In the genomic region with DNA sequence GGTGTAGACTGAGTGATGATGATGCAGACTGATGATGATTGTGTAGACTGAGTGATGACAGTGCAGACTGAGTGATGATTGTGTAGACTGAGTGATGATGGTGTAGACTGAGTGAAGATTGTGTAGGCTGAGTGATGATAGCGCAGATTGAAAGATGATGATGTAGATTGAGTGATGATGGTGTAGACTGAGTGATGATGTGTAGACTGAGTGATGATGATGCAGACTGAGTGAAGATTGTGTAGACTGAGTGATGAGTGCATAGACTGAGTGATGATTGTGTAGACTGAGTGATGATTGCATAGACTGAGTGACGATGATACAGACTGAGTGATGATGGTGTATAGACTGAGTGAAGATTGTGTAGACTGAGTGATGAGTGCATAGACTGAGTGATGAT, we compare ENCODE assay signal across 19 cellular contexts. TPM values are rescaled to one million over a fixed set of nuclear protein-coding genes. Genes with fewer than 3 reads are reported as not detected.
A peak's percentile ranks its signal among the peaks of the same experiment; 100 is the strongest.
DNase-seq lines count a peak whose midpoint lies in the region; ATAC-seq, FAIRE-seq and TF ChIP-seq lines count a peak whose summit lies in the region.
"Had no signal": no experiment of that assay in that cellular context is flagged by ENCODE, and none has a peak within 500 bp of the region (broad histone marks: within the 10 kb centered on the region; RNA-seq: fewer than 3 reads in every experiment).

No MANE protein-coding gene starts in this region.

- 55% methylated on average over 2 of the region's 2 CpGs for WGBS in HepG2 (ENCODE audit: low lambda C conversion rate)
- 79% methylated on average over 2 of the region's 2 CpGs for WGBS in right lobe of liver (ENCODE audit: insufficient coverage, low coverage, low lambda C conversion rate, missing lambda C conversion rate)
- 78 to 100% methylated on average over 1 to 2 of the region's 2 CpGs for WGBS in H1 (ENCODE audit: extremely low coverage in 1 of 2, insufficient coverage in 1 of 2, insufficient read length in 1 of 2, insufficient replicate concordance in 2 of 2, low coverage in 1 of 2, low lambda C conversion rate in 2 of 2, missing lambda C conversion rate in 1 of 2), 2 experiments
- 63 to 64% methylated on average over 2 of the region's 2 CpGs for WGBS in GM23248 (ENCODE audit: low coverage in 1 of 2, low lambda C conversion rate in 2 of 2, missing lambda C conversion rate in 2 of 2), 2 experiments

- no peak overlapping the region for H4K5ac ChIP-seq in H1 (ENCODE audit: insufficient read length, low read depth, low read length)

- H2AFZ ChIP-seq in HepG2 (ENCODE audit: low read length) (no peak overlapping the region), H1 (ENCODE audit: low read length) (no peak overlapping the region), GM23248 (no peak overlapping the region)

- no peak for ATAC-seq in HepG2
- no peak for ATAC-seq in right lobe of liver
- no peak for ATAC-seq in HG02588 (IDR thresholded peaks at IDR 0.05; ENCODE audit: unreplicated experiment)
- no peak for ATAC-seq in sciatic nerve
- ATAC-seq in GM18873 (IDR thresholded peaks at IDR 0.05; ENCODE audit: low FRiP score, unreplicated experiment): no peak
- ATAC-seq: CD8-positive, alpha-beta T cell had no signal

- FAIRE-seq in HepG2 (lab: Jason Lieb, UNC): no peak
- FAIRE-seq in H1 (lab: Jason Lieb, UNC): no peak
- FAIRE-seq: GM18507, H54 had no signal

- no peak overlapping the region for H2BK120ac ChIP-seq in H1 (replicated peaks; ENCODE audit: low read depth, low read length)

- no peaks in the 10 kb centered on the region for H3K9me2 ChIP-seq in GM23248 (ENCODE audit: insufficient read depth)

- no peak overlapping the region for H2BK20ac ChIP-seq in H1 (ENCODE audit: low read length)

- no peak overlapping the region for H3K14ac ChIP-seq in H1 (ENCODE audit: insufficient read length)

- DNase-seq in HepG2 (ENCODE audit: low spot score) (no peak), right lobe of liver (no peak), RKO (ENCODE audit: low spot score) (peak; percentile 17), H1 (ENCODE audit: low read depth in 1 of 2, low spot score in 2 of 2) (no peak), sciatic nerve (ENCODE audit: low spot score) (no peak), GM23248 (no peak)
- DNase-seq: Calu3; CD8-positive, alpha-beta T cell; DMS79 treated with DMSO at 0.1 percent for 48 hours; GF-D8; HCEC 1CT; IMR-90; Karpas-422; KBM-7 had no signal

- H3K23me2 ChIP-seq in H1 (ENCODE audit: low read depth, low read length): peaks cover 5% of the 10 kb centered on the region; the same call in 1 of the 2 replicates

- no peak overlapping the region for H3K9ac ChIP-seq in HepG2 (ENCODE audit: insufficient read depth, low read depth, low read length)
- H3K9ac ChIP-seq in H1 (replicated peaks in 1 of 4; ENCODE audit: extremely low read depth in 1 of 4, low read depth in 3 of 4, low read length in 3 of 4): no peak overlapping the region; a peak in 1 of 7 replicates
- H3K9ac ChIP-seq in GM23248: no peak overlapping the region
- H3K9ac ChIP-seq: BLaER1 treated with 17β-estradiol and CSF1 and Interleukin-3, amounts not matched to agents 10 nM and 100 nM had no signal

- POLR2A ChIA-PET in HepG2 (lab: Yijun Ruan, JAX): no interaction called here
- POLR2A ChIA-PET in H1 (lab: Charles Lee; ENCODE audit: partially characterized antibody): no interaction called here

- H3K56ac ChIP-seq in H1 (replicated peaks; ENCODE audit: insufficient read length, low read depth, low read length): no peak overlapping the region

- H2BK12ac ChIP-seq in H1 (ENCODE audit: low read depth, low read length): no peak overlapping the region

- H3K27me3 ChIP-seq in HepG2 (ENCODE audit: control insufficient read depth in 1 of 2, insufficient read depth in 2 of 2, low read length in 2 of 2): peaks cover 0 to 1% of the 10 kb centered on the region in 2 experiments; a peak in 1 of 5 replicates
- H3K27me3 ChIP-seq in right lobe of liver: no peaks in the 10 kb centered on the region
- no peaks in the 10 kb centered on the region; a peak in 2 of 7 replicates for H3K27me3 ChIP-seq in H1 (replicated peaks in 1 of 4; ENCODE audit: control insufficient read depth in 3 of 4, extremely low read depth in 1 of 4, insufficient read depth in 3 of 4, low read length in 3 of 4)
- no peaks in the 10 kb centered on the region for H3K27me3 ChIP-seq in GM23248 (replicated peaks; ENCODE audit: insufficient read depth)
- H3K27me3 ChIP-seq: BLaER1 treated with 17β-estradiol and CSF1 and Interleukin-3, amounts not matched to agents 10 nM and 100 nM had no signal

- no peaks in the 10 kb centered on the region; the same call in 1 of the 2 replicates for H3K9me3 ChIP-seq in HepG2 (ENCODE audit: low read length)
- H3K9me3 ChIP-seq in right lobe of liver: no peaks in the 10 kb centered on the region
- H3K9me3 ChIP-seq in H1 (ENCODE audit: insufficient read depth in 2 of 2, low read depth in 1 of 2, low read length in 1 of 2): 0 out of 4 replicates have a peak, but pooled peaks cover 0 to 3% of the 10 kb centered on the region in 2 experiments
- no peaks in the 10 kb centered on the region for H3K9me3 ChIP-seq in GM23248 (ENCODE audit: low read depth)

- no peak overlapping the region for H3K4ac ChIP-seq in H1 (replicated peaks; ENCODE audit: insufficient read length, low read depth, low read length)

- H3K23ac ChIP-seq in H1 (ENCODE audit: insufficient read length): no peak overlapping the region

- H3K18ac ChIP-seq in H1 (ENCODE audit: extremely low read depth, low read length): no peak overlapping the region

- no peak for TF ChIP-seq POLR2A in HepG2 (IDR thresholded peaks at IDR 0.05; ENCODE audit: insufficient read depth in 1 of 2, low read depth in 2 of 2, low read length in 2 of 2)
- TF ChIP-seq POLR2A in right lobe of liver (IDR thresholded peaks at IDR 0.05): no peak
- no peak for TF ChIP-seq POLR2A in H1 (IDR thresholded peaks at IDR 0.05; ENCODE audit: control extremely low read depth in 1 of 2, low read depth in 2 of 2, low read length in 2 of 2)

- H4K20me1 ChIP-seq in HepG2 (ENCODE audit: insufficient read depth, low read length): no peaks in the 10 kb centered on the region
- peaks cover 0 to 4% of the 10 kb centered on the region in 2 experiments for H4K20me1 ChIP-seq in H1 (replicated peaks in 1 of 2; ENCODE audit: control insufficient read depth in 1 of 2, insufficient read depth in 2 of 2, low read length in 2 of 2)
- no peaks in the 10 kb centered on the region for H4K20me1 ChIP-seq in GM23248 (ENCODE audit: insufficient read depth)
- H4K20me1 ChIP-seq: BLaER1 treated with 17β-estradiol and CSF1 and Interleukin-3, amounts not matched to agents 10 nM and 100 nM had no signal

- no TSS peak for BruUV-seq in HepG2 (replicated peaks; lab: Mats Ljungman, UMichigan)

- no peak overlapping the region for H3K4me3 ChIP-seq in HepG2 (replicated peaks in 1 of 3; ENCODE audit: insufficient read depth in 1 of 3, low read depth in 2 of 3, low read length in 3 of 3)
- no peak overlapping the region for H3K4me3 ChIP-seq in right lobe of liver
- no peak overlapping the region for H3K4me3 ChIP-seq in H1 (ENCODE audit: extremely low read depth in 1 of 4, insufficient read depth in 2 of 4, low read depth in 3 of 4, low read length in 4 of 4)
- H3K4me3 ChIP-seq in GM23248: no peak overlapping the region
- H3K4me3 ChIP-seq: BLaER1 treated with 17β-estradiol and CSF1 and Interleukin-3, amounts not matched to agents 10 nM and 100 nM had no signal

- H3K4me1 ChIP-seq in HepG2 (ENCODE audit: insufficient read depth, low read length): 0 out of 2 replicates have a peak, but pooled peaks cover 6% of the 10 kb centered on the region
- H3K4me1 ChIP-seq in right lobe of liver: no peaks in the 10 kb centered on the region
- no peaks in the 10 kb centered on the region for H3K4me1 ChIP-seq in H1 (replicated peaks in 1 of 4; ENCODE audit: control insufficient read depth in 3 of 4, insufficient read depth in 4 of 4, low read length in 3 of 4)
- no peaks in the 10 kb centered on the region for H3K4me1 ChIP-seq in GM23248 (ENCODE audit: insufficient read depth)
- H3K4me1 ChIP-seq: BLaER1 treated with 17β-estradiol and CSF1 and Interleukin-3, amounts not matched to agents 10 nM and 100 nM had no signal

- no peak overlapping the region for H2BK5ac ChIP-seq in H1 (ENCODE audit: low read depth, low read length)

- CTCF ChIA-PET in HepG2 (lab: Yijun Ruan, JAX; ENCODE audit: low intra/inter-chr PET ratio, low total read pairs): no interaction called here
- CTCF ChIA-PET in H1 (lab: Charles Lee; ENCODE audit: partially characterized antibody): interaction anchor here (0.7 kb wide), 1 partner anchor 11 kb away, joined by 3 read pairs; no protein-coding TSS in a partner anchor

- TF ChIP-seq CTCF in HepG2 (CRISPR knock-in tag; IDR thresholded peaks at IDR 0.05): no peak
- no peak for TF ChIP-seq CTCF in right lobe of liver (IDR thresholded peaks at IDR 0.05)
- TF ChIP-seq CTCF in H1 (IDR thresholded peaks at IDR 0.05; ENCODE audit: control extremely low read depth in 1 of 3, insufficient read depth in 1 of 3, low read depth in 1 of 3, low read length in 3 of 3): no peak

- no peaks in the 10 kb centered on the region for H3K79me2 ChIP-seq in HepG2 (ENCODE audit: insufficient read depth, low read length)
- H3K79me2 ChIP-seq in H1 (ENCODE audit: control insufficient read depth in 1 of 2, insufficient read depth in 2 of 2, low read length in 2 of 2): no peaks in the 10 kb centered on the region
- no peaks in the 10 kb centered on the region for H3K79me2 ChIP-seq in GM23248 (ENCODE audit: insufficient read depth)

- no peaks in the 10 kb centered on the region for H3K79me1 ChIP-seq in H1 (ENCODE audit: low read depth, low read length)

- H2AK5ac ChIP-seq in H1 (ENCODE audit: low read depth, low read length): peak overlapping the region; percentile 67; the same call in 1 of the 2 replicates

- in situ Hi-C loops in HepG2 (cut with HindIII; ENCODE audit: extremely low pct_ligation_motif_present, low pct_unique_long_range_greater_than_20kb) (no loop called here), GM23248 (cut with MboI) (no loop called here)

- H4K8ac ChIP-seq in H1 (ENCODE audit: extremely low read depth, insufficient read depth, low read length): no peak overlapping the region

- H3K4me2 ChIP-seq in HepG2 (ENCODE audit: low read depth, low read length) (no peak overlapping the region), H1 (ENCODE audit: insufficient read depth in 1 of 2, low read depth in 2 of 2, low read length in 2 of 2) (no peak overlapping the region), GM23248 (ENCODE audit: unreplicated experiment) (no peak overlapping the region)
- H3K4me2 ChIP-seq: BLaER1 treated with 17β-estradiol and CSF1 and Interleukin-3, amounts not matched to agents 10 nM and 100 nM had no signal

- intact Hi-C loops in HepG2 (cut with micrococcal nuclease; ENCODE audit: unreplicated experiment) (no loop called here), right lobe of liver (cut with DNase I) (no loop called here), sciatic nerve (cut with DNase I) (no loop called here)

- no peak for TF ChIP-seq EP300 in HepG2 (IDR thresholded peaks at IDR 0.05; ENCODE audit: low read depth in 2 of 2, low read length in 2 of 2)
- TF ChIP-seq EP300 in HepG2 (CRISPR knock-in tag; IDR thresholded peaks at IDR 0.05; ENCODE audit: borderline replicate concordance): no peak
- TF ChIP-seq EP300 in H1 (IDR thresholded peaks at IDR 0.05; ENCODE audit: borderline replicate concordance in 1 of 2, low read depth in 2 of 2, low read length in 2 of 2): no peak

- H3K27ac ChIP-seq in HepG2 (ENCODE audit: extremely low read length, insufficient read depth, low read length) (no peak overlapping the region), right lobe of liver (no peak overlapping the region), H1 (ENCODE audit: low read depth, low read length) (no peak overlapping the region), GM23248 (no peak overlapping the region)
- H3K27ac ChIP-seq: BLaER1 treated with 17β-estradiol and CSF1 and Interleukin-3, amounts not matched to agents 10 nM and 100 nM had no signal

- no peak for TF ChIP-seq RAD21 in HepG2 (CRISPR knock-in tag; IDR thresholded peaks at IDR 0.05)
- no peak for TF ChIP-seq RAD21 in H1 (IDR thresholded peaks at IDR 0.05 in 1 of 2, conservative IDR thresholded peaks at IDR 0.05 in 1 of 2; ENCODE audit: low read depth in 2 of 2, low read length in 2 of 2)

- no peak overlapping the region for H4K91ac ChIP-seq in H1 (replicated peaks; ENCODE audit: insufficient read length, low read length)

- no peaks in the 10 kb centered on the region for H3K36me3 ChIP-seq in HepG2 (replicated peaks in 1 of 2; ENCODE audit: control insufficient read depth in 1 of 2, insufficient read depth in 2 of 2, low read length in 2 of 2)
- H3K36me3 ChIP-seq in right lobe of liver: no peaks in the 10 kb centered on the region
- no peaks in the 10 kb centered on the region for H3K36me3 ChIP-seq in H1 (ENCODE audit: control insufficient read depth in 2 of 4, insufficient read depth in 4 of 4, low read length in 3 of 4)
- H3K36me3 ChIP-seq in GM23248 (ENCODE audit: low read depth): no peaks in the 10 kb centered on the region

- no peak overlapping the region for H2BK15ac ChIP-seq in H1 (ENCODE audit: low read length)

- H3F3A ChIP-seq in GM23248 (ENCODE audit: insufficient read depth): no peaks in the 10 kb centered on the region

RNA-seq across cellular contexts. Expression of a gene that starts 28.7 kb away (rescaled TPM):
- total RNA-seq in HepG2 (2016; rRNA removed; fragmentation: Illumina TruSeq; extraction: Trizol) (0.17 and 0.35 TPM in 2 replicates), right lobe of liver (10 to 100 TPM in 2 of 6 experiments, 1 to 10 TPM in 4; 3.7 to 12.8 (median 6.8) TPM), sciatic nerve (11.1 TPM)
- total RNA-seq in HepG2 (2016; cell fraction: cytosol; rRNA removed; fragmentation: Illumina TruSeq; extraction: Trizol; ENCODE audit: low read depth): 0.51 and 0.53 TPM in 2 replicates
- total RNA-seq in HepG2 (2016; cell fraction: insoluble cytoplasmic fraction; rRNA removed; fragmentation: Illumina TruSeq; extraction: Trizol): 0.40 and 0.45 TPM in 2 replicates
- 0.56 and 0.83 TPM in 2 replicates for total RNA-seq in HepG2 (2016; cell fraction: membrane; rRNA removed; fragmentation: Illumina TruSeq; extraction: Trizol)
- not detected in 2 replicates for total RNA-seq in HepG2 (2016; cell fraction: nucleus; rRNA removed; fragmentation: Illumina TruSeq; extraction: Trizol)
- polyA plus RNA-seq in HepG2 (2011; rRNA removed) (0.43 and 0.44 TPM in 2 replicates), H1 (2011; rRNA removed) (1.2 and 2.1 TPM in 2 replicates), GM23248 (2016; fragmentation: Nextera tagmentation; extraction: Ambion mirVana) (2.4 and 3.1 TPM in 2 replicates)
- polyA plus RNA-seq in HepG2 (2011; cell fraction: cytosol; rRNA removed): 0.21 and 0.24 TPM in 2 replicates
- 0.23 TPM in 1 of 2 replicates, not detected in the other for polyA plus RNA-seq in HepG2 (2011; cell fraction: nucleus; rRNA removed)
- 0.09 TPM in 1 of 2 replicates, not detected in the other for polyA plus RNA-seq in HepG2 (2012)
- polyA plus RNA-seq in HepG2 (2016; cell fraction: cytosol; fragmentation: Illumina TruSeq; extraction: Trizol; ENCODE audit: low read depth): 0.51 and 0.53 TPM in 2 replicates
- 0.31 TPM in 1 of 2 replicates, not detected in the other for polyA plus RNA-seq in HepG2 (2016; cell fraction: insoluble cytoplasmic fraction; fragmentation: Illumina TruSeq; extraction: Trizol; ENCODE audit: low read depth)
- polyA plus RNA-seq in HepG2 (2016; cell fraction: membrane; fragmentation: Illumina TruSeq; extraction: Trizol; ENCODE audit: low read depth): 0.43 and 0.53 TPM in 2 replicates
- polyA plus RNA-seq in HepG2 (2016; cell fraction: nucleus; fragmentation: Illumina TruSeq; extraction: Trizol; ENCODE audit: insufficient read depth, low read depth): not detected in 2 replicates
- polyA minus RNA-seq in HepG2 (2011; rRNA and poly(A)+ RNA removed; ENCODE audit: low replicate concordance): 0.18 TPM in 1 of 2 replicates, not detected in the other
- not detected in 2 replicates for polyA minus RNA-seq in HepG2 (2011; cell fraction: cytosol; rRNA and poly(A)+ RNA removed)
- polyA minus RNA-seq in HepG2 (2011; cell fraction: nucleus; rRNA and poly(A)+ RNA removed): 0.37 TPM in 1 of 2 replicates, not detected in the other
- 2.2 and 2.4 TPM in 2 replicates for total RNA-seq in H1 (2021; fragmentation: NEBNext Ultra II Directional; extraction: Animal tissue kit (Norgen Biotek cat#: 25700))
- polyA plus RNA-seq in H1 (2011; cell fraction: cytosol; rRNA removed): 1.8 TPM
- polyA plus RNA-seq in H1 (2011; cell fraction: nucleus; rRNA removed): 0.80 TPM
- 1.2 to 2.1 TPM (median 1.4 TPM) in 4 replicates for polyA plus RNA-seq in H1 (2012, experiment 1 of 2)
- polyA plus RNA-seq in H1 (2012, experiment 2 of 2): 2.2 TPM
- 2.8 TPM for polyA plus RNA-seq in H1 (2013, experiment 1 of 2)
- 2.7 TPM for polyA plus RNA-seq in H1 (2013, experiment 2 of 2)
- 1.4 and 1.6 TPM in 2 replicates for polyA minus RNA-seq in H1 (2011; rRNA and poly(A)+ RNA removed)
- polyA minus RNA-seq in H1 (2011; cell fraction: cytosol; rRNA and poly(A)+ RNA removed): 0.73 TPM
- polyA minus RNA-seq in H1 (2011; cell fraction: nucleus; rRNA and poly(A)+ RNA removed): 0.80 TPM
- total RNA-seq in GM23248 (2014; rRNA removed; shearing (Covaris generic)): 0.51 and 6.3 TPM in 2 replicates

RNA-seq across cellular contexts. Expression of a gene that starts 32.5 kb away (rescaled TPM):
- total RNA-seq in HepG2 (2016; rRNA removed; fragmentation: Illumina TruSeq; extraction: Trizol) (8.9 and 15.2 TPM in 2 replicates), right lobe of liver (10 to 100 TPM in 5 of 6 experiments, 1 to 10 TPM in 1; 9.2 to 18.7 (median 13.4) TPM), sciatic nerve (11.0 TPM)
- 5.6 and 7.1 TPM in 2 replicates for total RNA-seq in HepG2 (2016; cell fraction: cytosol; rRNA removed; fragmentation: Illumina TruSeq; extraction: Trizol; ENCODE audit: low read depth)
- total RNA-seq in HepG2 (2016; cell fraction: insoluble cytoplasmic fraction; rRNA removed; fragmentation: Illumina TruSeq; extraction: Trizol): 11.8 and 14.9 TPM in 2 replicates
- total RNA-seq in HepG2 (2016; cell fraction: membrane; rRNA removed; fragmentation: Illumina TruSeq; extraction: Trizol): 8.0 and 10.1 TPM in 2 replicates
- total RNA-seq in HepG2 (2016; cell fraction: nucleus; rRNA removed; fragmentation: Illumina TruSeq; extraction: Trizol): 11.2 and 15.6 TPM in 2 replicates
- polyA plus RNA-seq in HepG2 (2011; rRNA removed) (11.7 and 13.0 TPM in 2 replicates), H1 (2011; rRNA removed) (6.9 and 13.4 TPM in 2 replicates), GM23248 (2016; fragmentation: Nextera tagmentation; extraction: Ambion mirVana) (26.2 and 27.5 TPM in 2 replicates)
- polyA plus RNA-seq in HepG2 (2011; cell fraction: cytosol; rRNA removed): 6.0 and 9.4 TPM in 2 replicates
- 2.8 and 4.7 TPM in 2 replicates for polyA plus RNA-seq in HepG2 (2011; cell fraction: nucleus; rRNA removed)
- polyA plus RNA-seq in HepG2 (2012): 8.5 and 11.7 TPM in 2 replicates
- 5.4 and 5.6 TPM in 2 replicates for polyA plus RNA-seq in HepG2 (2016; cell fraction: cytosol; fragmentation: Illumina TruSeq; extraction: Trizol; ENCODE audit: low read depth)
- polyA plus RNA-seq in HepG2 (2016; cell fraction: insoluble cytoplasmic fraction; fragmentation: Illumina TruSeq; extraction: Trizol; ENCODE audit: low read depth): 13.8 and 15.6 TPM in 2 replicates
- 7.2 and 7.5 TPM in 2 replicates for polyA plus RNA-seq in HepG2 (2016; cell fraction: membrane; fragmentation: Illumina TruSeq; extraction: Trizol; ENCODE audit: low read depth)
- polyA plus RNA-seq in HepG2 (2016; cell fraction: nucleus; fragmentation: Illumina TruSeq; extraction: Trizol; ENCODE audit: insufficient read depth, low read depth): 26.0 and 27.4 TPM in 2 replicates
- 1.4 and 8.7 TPM in 2 replicates for polyA minus RNA-seq in HepG2 (2011; rRNA and poly(A)+ RNA removed; ENCODE audit: low replicate concordance)
- 3.4 and 4.6 TPM in 2 replicates for polyA minus RNA-seq in HepG2 (2011; cell fraction: cytosol; rRNA and poly(A)+ RNA removed)
- polyA minus RNA-seq in HepG2 (2011; cell fraction: nucleus; rRNA and poly(A)+ RNA removed): 4.0 and 5.0 TPM in 2 replicates
- total RNA-seq in H1 (2021; fragmentation: NEBNext Ultra II Directional; extraction: Animal tissue kit (Norgen Biotek cat#: 25700)): 12.0 and 13.1 TPM in 2 replicates
- 16.5 TPM for polyA plus RNA-seq in H1 (2011; cell fraction: cytosol; rRNA removed)
- polyA plus RNA-seq in H1 (2011; cell fraction: nucleus; rRNA removed): 3.6 TPM
- 10.6 to 15.0 TPM (median 12.0 TPM) in 4 replicates for polyA plus RNA-seq in H1 (2012, experiment 1 of 2)
- polyA plus RNA-seq in H1 (2012, experiment 2 of 2): 2.2 TPM
- 21.7 TPM for polyA plus RNA-seq in H1 (2013, experiment 1 of 2)
- polyA plus RNA-seq in H1 (2013, experiment 2 of 2): 27.2 TPM
- 6.8 and 9.2 TPM in 2 replicates for polyA minus RNA-seq in H1 (2011; rRNA and poly(A)+ RNA removed)
- polyA minus RNA-seq in H1 (2011; cell fraction: cytosol; rRNA and poly(A)+ RNA removed): 3.8 TPM
- polyA minus RNA-seq in H1 (2011; cell fraction: nucleus; rRNA and poly(A)+ RNA removed): 6.0 TPM
- 25.0 and 30.2 TPM in 2 replicates for total RNA-seq in GM23248 (2014; rRNA removed; shearing (Covaris generic))

RNA-seq across cellular contexts. Expression of a gene that starts 32.7 kb away (rescaled TPM):
- total RNA-seq in HepG2 (2016; rRNA removed; fragmentation: Illumina TruSeq; extraction: Trizol): 8.1 and 15.9 TPM in 2 replicates
- total RNA-seq in HepG2 (2016; cell fraction: cytosol; rRNA removed; fragmentation: Illumina TruSeq; extraction: Trizol; ENCODE audit: low read depth): 5.1 and 6.8 TPM in 2 replicates
- total RNA-seq in HepG2 (2016; cell fraction: insoluble cytoplasmic fraction; rRNA removed; fragmentation: Illumina TruSeq; extraction: Trizol): 8.3 and 16.6 TPM in 2 replicates
- 4.1 and 6.5 TPM in 2 replicates for total RNA-seq in HepG2 (2016; cell fraction: membrane; rRNA removed; fragmentation: Illumina TruSeq; extraction: Trizol)
- 24.6 and 28.8 TPM in 2 replicates for total RNA-seq in HepG2 (2016; cell fraction: nucleus; rRNA removed; fragmentation: Illumina TruSeq; extraction: Trizol)
- 5.8 and 6.8 TPM in 2 replicates for polyA plus RNA-seq in HepG2 (2011; rRNA removed)
- 2.4 and 3.9 TPM in 2 replicates for polyA plus RNA-seq in HepG2 (2011; cell fraction: cytosol; rRNA removed)
- polyA plus RNA-seq in HepG2 (2011; cell fraction: nucleus; rRNA removed): 6.3 and 11.1 TPM in 2 replicates
- polyA plus RNA-seq in HepG2 (2012): 8.6 and 10.6 TPM in 2 replicates
- polyA plus RNA-seq in HepG2 (2016; cell fraction: cytosol; fragmentation: Illumina TruSeq; extraction: Trizol; ENCODE audit: low read depth): 1.1 and 1.5 TPM in 2 replicates
- 6.1 and 7.4 TPM in 2 replicates for polyA plus RNA-seq in HepG2 (2016; cell fraction: insoluble cytoplasmic fraction; fragmentation: Illumina TruSeq; extraction: Trizol; ENCODE audit: low read depth)
- 1.8 TPM in 2 replicates for polyA plus RNA-seq in HepG2 (2016; cell fraction: membrane; fragmentation: Illumina TruSeq; extraction: Trizol; ENCODE audit: low read depth)
- polyA plus RNA-seq in HepG2 (2016; cell fraction: nucleus; fragmentation: Illumina TruSeq; extraction: Trizol; ENCODE audit: insufficient read depth, low read depth): 27.2 and 32.9 TPM in 2 replicates
- polyA minus RNA-seq in HepG2 (2011; rRNA and poly(A)+ RNA removed; ENCODE audit: low replicate concordance): 4.8 and 10.9 TPM in 2 replicates
- 5.0 and 8.8 TPM in 2 replicates for polyA minus RNA-seq in HepG2 (2011; cell fraction: cytosol; rRNA and poly(A)+ RNA removed)
- 13.3 and 14.2 TPM in 2 replicates for polyA minus RNA-seq in HepG2 (2011; cell fraction: nucleus; rRNA and poly(A)+ RNA removed)
- total RNA-seq in right lobe of liver: 10 to 100 TPM in 1 of 6 experiments, 1 to 10 TPM in 5; 5.3 to 10.7 (median 6.2) TPM
- 7.1 and 8.3 TPM in 2 replicates for total RNA-seq in H1 (2021; fragmentation: NEBNext Ultra II Directional; extraction: Animal tissue kit (Norgen Biotek cat#: 25700))
- 2.5 and 3.1 TPM in 2 replicates for polyA plus RNA-seq in H1 (2011; rRNA removed)
- 3.7 TPM for polyA plus RNA-seq in H1 (2011; cell fraction: cytosol; rRNA removed)
- 5.5 TPM for polyA plus RNA-seq in H1 (2011; cell fraction: nucleus; rRNA removed)
- polyA plus RNA-seq in H1 (2012, experiment 1 of 2): 4.8 to 9.4 TPM (median 5.6 TPM) in 4 replicates
- polyA plus RNA-seq in H1 (2012, experiment 2 of 2): 0.60 TPM
- 9.8 TPM for polyA plus RNA-seq in H1 (2013, experiment 1 of 2)
- 8.2 TPM for polyA plus RNA-seq in H1 (2013, experiment 2 of 2)
- 6.8 and 8.9 TPM in 2 replicates for polyA minus RNA-seq in H1 (2011; rRNA and poly(A)+ RNA removed)
- polyA minus RNA-seq in H1 (2011; cell fraction: cytosol; rRNA and poly(A)+ RNA removed): 2.7 TPM
- 9.7 TPM for polyA minus RNA-seq in H1 (2011; cell fraction: nucleus; rRNA and poly(A)+ RNA removed)
- 21.2 TPM for total RNA-seq in sciatic nerve
- total RNA-seq in GM23248 (2014; rRNA removed; shearing (Covaris generic)): 11.1 and 14.3 TPM in 2 replicates
- 6.7 and 9.1 TPM in 2 replicates for polyA plus RNA-seq in GM23248 (2016; fragmentation: Nextera tagmentation; extraction: Ambion mirVana)
